9 cellular contexts compared by ENCODE assay signal in the genomic region with DNA sequence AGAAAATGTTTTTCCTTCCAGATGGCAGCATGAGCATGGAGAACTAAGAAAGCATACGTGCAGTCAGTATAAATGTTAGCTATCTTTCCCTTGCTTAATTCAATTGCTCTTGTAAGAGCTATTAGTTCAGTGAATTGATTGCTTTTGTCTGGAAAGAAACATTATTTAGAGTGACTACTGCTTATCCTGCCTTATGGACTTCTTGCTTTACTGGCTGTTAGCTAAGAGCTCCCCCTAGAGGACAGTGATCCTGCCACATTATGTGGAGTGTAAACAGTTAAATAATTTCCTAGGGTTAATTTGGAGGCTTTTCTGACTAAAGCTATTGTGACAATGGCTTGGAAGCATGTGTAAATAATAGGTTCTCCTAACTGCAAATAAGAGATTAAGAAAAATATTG.
DNase-seq lines count a peak whose midpoint lies in the region; ATAC-seq and TF ChIP-seq lines count a peak whose summit lies in the region.
"Had no signal": no experiment of that assay in that cellular context is flagged by ENCODE, and none has a peak within 500 bp of the region (broad histone marks: within the 10 kb centered on the region; RNA-seq: fewer than 3 reads in every experiment).

No MANE protein-coding gene starts in this region.

- POLR2A ChIA-PET in Panc1 (lab: Charles Lee), result no interaction called here

- no TSS peak for BruUV-seq in Panc1 (replicated peaks; lab: Mats Ljungman, UMichigan)

- H3K9me3 Mint-ChIP-seq in activated naive CD8-positive, alpha-beta T cell treated with anti-CD3 and anti-CD28 coated beads, Interleukin-2, amount 50 U/mL, for 24 hours, result peaks cover 2% of the 10 kb centered on the region

- H3K27ac ChIP-seq in Panc1 (ENCODE audit: low read length), result no peak overlapping the region
- H3K27ac ChIP-seq: SJSA1 had no signal

- no peaks in the 10 kb centered on the region for H3K36me3 ChIP-seq in Panc1 (ENCODE audit: control insufficient read depth, insufficient read depth, low read length)
- H3K36me3 ChIP-seq: SJSA1 had no signal

- no peaks in the 10 kb centered on the region for H3K27me3 Mint-ChIP-seq in activated naive CD8-positive, alpha-beta T cell treated with anti-CD3 and anti-CD28 coated beads, Interleukin-2, amount 50 U/mL, for 24 hours

- no peak overlapping the region for H3K27ac Mint-ChIP-seq in activated naive CD8-positive, alpha-beta T cell treated with anti-CD3 and anti-CD28 coated beads, Interleukin-2, amount 50 U/mL, for 24 hours

- peak; percentile 1 for DNase-seq in COR-L47 (lab: John Stamatoyannopoulos, UW)
- DNase-seq in HCEC 1CT, result peak; percentile 63
- DNase-seq in Panc1 (ENCODE audit: low read depth, low spot score), result no peak
- DNase-seq in fibroblast of pulmonary artery (ENCODE audit: low read depth), result peak; percentile 33
- DNase-seq in medulla oblongata (ENCODE audit: extremely low spot score), result no peak
- DNase-seq in activated naive CD8-positive, alpha-beta T cell treated with anti-CD3 and anti-CD28 coated beads, Interleukin-2, amount 50 U/mL, for 24 hours, result no peak

- in situ Hi-C loops in Panc1 (cut with HindIII; ENCODE audit: low pct_unique_long_range_greater_than_20kb, low sequenced_read_pairs), result no loop called here

- H3K36me3 Mint-ChIP-seq in activated naive CD8-positive, alpha-beta T cell treated with anti-CD3 and anti-CD28 coated beads, Interleukin-2, amount 50 U/mL, for 24 hours (ENCODE audit: low read depth), result no peaks in the 10 kb centered on the region

- H3K4me3 ChIP-seq in Panc1 (ENCODE audit: low read depth in 2 of 2, low read length in 2 of 2) (no peak overlapping the region), fibroblast of pulmonary artery (replicated peaks; ENCODE audit: low read depth, low read length) (no peak overlapping the region)
- H3K4me3 ChIP-seq: SJSA1 had no signal

- H3K4me3 Mint-ChIP-seq in activated naive CD8-positive, alpha-beta T cell treated with anti-CD3 and anti-CD28 coated beads, Interleukin-2, amount 50 U/mL, for 24 hours, result no peak overlapping the region

- no peaks in the 10 kb centered on the region for H3K4me1 ChIP-seq in Panc1 (ENCODE audit: control insufficient read depth, insufficient read depth, low read length)
- H3K4me1 ChIP-seq: SJSA1 had no signal

- intact Hi-C loops in Panc1 (cut with micrococcal nuclease; ENCODE audit: unreplicated experiment), result loop anchor here (10.0 kb wide), 1 partner anchor 242 kb away; no protein-coding TSS in a partner anchor

- H3K9me3 ChIP-seq in Panc1 (ENCODE audit: control insufficient read depth, insufficient read depth, low read depth, low read length), result no peaks in the 10 kb centered on the region
- H3K9me3 ChIP-seq: SJSA1 had no signal

- no peaks in the 10 kb centered on the region for H3K4me1 Mint-ChIP-seq in activated naive CD8-positive, alpha-beta T cell treated with anti-CD3 and anti-CD28 coated beads, Interleukin-2, amount 50 U/mL, for 24 hours

- H3K27me3 ChIP-seq in Panc1 (ENCODE audit: control insufficient read depth, insufficient read depth, low read length), result no peaks in the 10 kb centered on the region
- H3K27me3 ChIP-seq: SJSA1 had no signal

- ATAC-seq in Panc1, result no peak
- no peak for ATAC-seq in activated naive CD8-positive, alpha-beta T cell treated with anti-CD3 and anti-CD28 coated beads, Interleukin-2, amount 50 U/mL, for 24 hours
- no peak for ATAC-seq in GM18861 (IDR thresholded peaks at IDR 0.05; ENCODE audit: unreplicated experiment)
- ATAC-seq in HG02763 (IDR thresholded peaks at IDR 0.05; ENCODE audit: unreplicated experiment), result no peak

- TF ChIP-seq CTCF in Panc1 (IDR thresholded peaks at IDR 0.05), result peak; percentile 58; the same call in 1 of the 2 replicates
- peak; percentile 48 for TF ChIP-seq CTCF in fibroblast of pulmonary artery (IDR thresholded peaks at IDR 0.05; ENCODE audit: low read length, missing control alignments)

- CTCF ChIA-PET in Panc1 (lab: Charles Lee), result no interaction called here

Comparison
In these comparisons a context has a peak if more than half of its experiments do, and no peak if none do; other contexts are left out.
1. DNase-seq: peak in COR-L47 (single experiment), HCEC 1CT (single experiment) and fibroblast of pulmonary artery (single experiment); none in Panc1 (single experiment), medulla oblongata (single experiment) and activated naive CD8-positive, alpha-beta T cell treated with anti-CD3 and anti-CD28 coated beads, Interleukin-2, amount 50 U/mL, for 24 hours (single experiment).